Comparison of ENCODE assay signal across 19 cellular contexts in genomic region chr5:171714851-171715250, GRCh38.
DNase-seq lines count a peak whose midpoint lies in the region; ATAC-seq and TF ChIP-seq lines count a peak whose summit lies in the region.
"Had no signal": no experiment of that assay in that cellular context is flagged by ENCODE, and none has a peak within 500 bp of the region (broad histone marks: within the 10 kb centered on the region; RNA-seq: fewer than 3 reads in every experiment).

No MANE protein-coding gene starts in this region.

- ATAC-seq in left cardiac atrium (peak; percentile 41 to 77), heart left ventricle (no peak), lung (ENCODE audit: insufficient read depth, low FRiP score) (no peak), GM18858 (IDR thresholded peaks at IDR 0.05; ENCODE audit: unreplicated experiment) (no peak)
- ATAC-seq: GM12878 had no signal

- intact Hi-C loops in left cardiac atrium (cut with DNase I) (no loop called here), heart left ventricle (cut with DNase I) (no loop called here), stomach (cut with DNase I; ENCODE audit: low total_unique reads) (no loop called here)

- no peak overlapping the region for H3K27ac ChIP-seq in heart left ventricle
- H3K27ac ChIP-seq in lung (ENCODE audit: low read depth in 1 of 2, low read length in 1 of 2) = no peak overlapping the region
- H3K27ac ChIP-seq in stomach = no peak overlapping the region
- H3K27ac ChIP-seq: GM23248, HL-60 had no signal

- H3K4me3 ChIP-seq in heart left ventricle = no peak overlapping the region
- H3K4me3 ChIP-seq in lung = no peak overlapping the region
- H3K4me3 ChIP-seq in stomach = no peak overlapping the region
- H3K4me3 ChIP-seq: GM12878, GM23248 had no signal

- H3K36me3 ChIP-seq in heart left ventricle (no peaks in the 10 kb centered on the region), lung (ENCODE audit: control insufficient read depth in 2 of 2, insufficient read depth in 2 of 2, low read length in 2 of 2) (no peaks in the 10 kb centered on the region), stomach (no peaks in the 10 kb centered on the region)

- H3K9me3 ChIP-seq in heart left ventricle = peaks cover 0 to 6% (median 0%) of the 10 kb centered on the region in 12 donors
- H3K9me3 ChIP-seq in lung (ENCODE audit: control insufficient read depth in 2 of 2, insufficient read depth in 1 of 2, low read length in 1 of 2) = peaks cover 0 to 7% of the 10 kb centered on the region in 2 donors
- H3K9me3 ChIP-seq in stomach = no peaks in the 10 kb centered on the region

- TF ChIP-seq CTCF in heart left ventricle (IDR thresholded peaks at IDR 0.05) = no peak
- no peak for TF ChIP-seq CTCF in lung (IDR thresholded peaks at IDR 0.05; ENCODE audit: control extremely low read depth, extremely low read depth)
- TF ChIP-seq CTCF in stomach (IDR thresholded peaks at IDR 0.05) = no peak

- H3K4me1 ChIP-seq in heart left ventricle (peaks cover 0 to 20% (median 2%) of the 10 kb centered on the region in 12 donors), lung (ENCODE audit: control insufficient read depth in 2 of 2, insufficient read depth in 2 of 2, low read length in 2 of 2) (no peaks in the 10 kb centered on the region), stomach (no peaks in the 10 kb centered on the region)

- WGBS in heart left ventricle, 4 donors = 90 to 100% (median 91%) methylated on average over 1 of the region's 1 CpG
- 90 to 94% methylated on average over 1 of the region's 1 CpG for WGBS in lung, 2 donors
- 33 to 100% (median 91%) methylated on average over 1 of the region's 1 CpG for WGBS in stomach, 5 donors

- TF ChIP-seq POLR2A in heart left ventricle (IDR thresholded peaks at IDR 0.05) (no peak), stomach (IDR thresholded peaks at IDR 0.05) (no peak)

- no peak for DNase-seq in left cardiac atrium
- DNase-seq in heart left ventricle = no peak
- DNase-seq in ecto neural progenitor cell (ENCODE audit: low spot score) = peak; percentile 32
- DNase-seq in lung (ENCODE audit: low spot score) = peak; percentile 27
- no peak for DNase-seq in stomach
- DNase-seq in iPS-NIHi7 (ENCODE audit: extremely low spot score) = no peak
- DNase-seq: C1 segment of cervical spinal cord; CD4-positive, CD25-positive, alpha-beta regulatory T cell; CD8-positive, alpha-beta memory T cell; COR-L47; DMS 273 treated with DMSO at 0.1 percent for 48 hours; DMS53; DND-41; EL; GM23248; HCEC 1CT had no signal

- H3K27me3 ChIP-seq in heart left ventricle (no peaks in the 10 kb centered on the region), lung (ENCODE audit: control insufficient read depth, insufficient read depth) (no peaks in the 10 kb centered on the region), stomach (peaks cover 0 to 10% (median 1%) of the 10 kb centered on the region in 3 donors)

- TF ChIP-seq EP300 in stomach (IDR thresholded peaks at IDR 0.05) = no peak

Comparison
In these comparisons a context has a peak if more than half of its experiments do, and no peak if none do; other contexts are left out.
1. ATAC-seq: peak in left cardiac atrium (2 of 2); none in heart left ventricle (0 of 4), lung (single experiment) and GM18858 (single experiment).
2. DNase-seq: peak in ecto neural progenitor cell (single experiment) and lung (single experiment); none in left cardiac atrium (single experiment), heart left ventricle (0 of 5), stomach (single experiment) and iPS-NIHi7 (single experiment).